9 cellular contexts compared by ENCODE assay signal in genomic region chr9:6827370-6827949, GRCh38.
DNase-seq lines count a peak whose midpoint lies in the region; ATAC-seq and TF ChIP-seq lines count a peak whose summit lies in the region.
"Had no signal": no experiment of that assay in that cellular context is flagged by ENCODE, and none has a peak within 500 bp of the region (broad histone marks: within the 10 kb centered on the region; RNA-seq: fewer than 3 reads in every experiment).

No MANE protein-coding gene starts in this region.

- TF ChIP-seq CTCF in AG04449 (IDR thresholded peaks at IDR 0.05; ENCODE audit: insufficient read depth, low read length, missing control alignments) = peak; percentile 35

- H3K36me3 ChIP-seq in mesenchymal stem cell (ENCODE audit: control insufficient read depth in 1 of 2, insufficient read depth in 2 of 2, low read depth in 1 of 2, low read length in 2 of 2) = peaks cover 10 to 26% of the 10 kb centered on the region in 2 experiments

- H2AK5ac ChIP-seq in mesenchymal stem cell (ENCODE audit: low read length, severe bottlenecking) = no peak overlapping the region

- peaks cover 13% of the 10 kb centered on the region for H3K79me1 ChIP-seq in mesenchymal stem cell (replicated peaks; ENCODE audit: low read length, poor library complexity, severe bottlenecking)

- no peak overlapping the region for H2AFZ ChIP-seq in mesenchymal stem cell (ENCODE audit: low read depth, low read length)

- H2BK12ac ChIP-seq in mesenchymal stem cell (ENCODE audit: low read length in 2 of 2) = no peak overlapping the region

- H3K23ac ChIP-seq in mesenchymal stem cell (ENCODE audit: low read length in 2 of 2) = no peak overlapping the region

- H4K91ac ChIP-seq in mesenchymal stem cell (ENCODE audit: low read length) = no peak overlapping the region

- no peak overlapping the region for H3K18ac ChIP-seq in mesenchymal stem cell (ENCODE audit: low read depth in 1 of 2, low read length in 2 of 2)

- no peak overlapping the region for H3K4me2 ChIP-seq in mesenchymal stem cell (ENCODE audit: low read length, poor library complexity, severe bottlenecking)

- H3K4me1 ChIP-seq in mesenchymal stem cell (ENCODE audit: control insufficient read depth, insufficient read depth, low read depth, low read length) = no peaks in the 10 kb centered on the region

- 100% methylated on average over 1 of the region's 3 CpGs for WGBS in mesenchymal stem cell

- H3K9me3 ChIP-seq in mesenchymal stem cell (ENCODE audit: control insufficient read depth, low read length) = peaks cover 5% of the 10 kb centered on the region

- no peak for DNase-seq in AG04449 (ENCODE audit: low read depth, low spot score)
- DNase-seq in EL = peak; percentile 59
- DNase-seq in KBM-7 = peak; percentile 82
- peak; percentile 31 for DNase-seq in RPMI7951 (ENCODE audit: low read depth)
- DNase-seq in cerebellum (ENCODE audit: low spot score) = peak; percentile 72
- DNase-seq in mesenchymal stem cell = peak; percentile 60
- DNase-seq in middle frontal gyrus (ENCODE audit: extremely low spot score, low spot score) = no peak

- in situ Hi-C loops in KBM-7 (cut with MboI; ENCODE audit: low pct_unique_long_range_greater_than_20kb, low sequenced_read_pairs) = no loop called here

- H3K27ac ChIP-seq in mesenchymal stem cell (ENCODE audit: low read length, poor library complexity, severe bottlenecking) = no peak overlapping the region

- CTCF ChIA-PET in AG04449 (lab: Yijun Ruan, JAX) = interaction anchor here (0.7 to 2.7 kb wide), 44 partner anchors 8 to 358 kb away, joined by 3 to 20 read pairs (median 4); no protein-coding TSS in a partner anchor

- ATAC-seq in HG03571 (IDR thresholded peaks at IDR 0.05; ENCODE audit: unreplicated experiment) = no peak

- H2BK5ac ChIP-seq in mesenchymal stem cell (ENCODE audit: low read depth, low read length, poor library complexity, severe bottlenecking) = no peak overlapping the region

- H3K9ac ChIP-seq in mesenchymal stem cell (ENCODE audit: low read length) = no peak overlapping the region

- H2BK15ac ChIP-seq in mesenchymal stem cell (ENCODE audit: low read depth, poor library complexity, severe bottlenecking) = no peak overlapping the region

- no peak overlapping the region for H4K8ac ChIP-seq in mesenchymal stem cell (ENCODE audit: low read length)

- H2BK120ac ChIP-seq in mesenchymal stem cell (ENCODE audit: low read depth, low read length) = no peak overlapping the region

- H3K4me3 ChIP-seq in AG04449 (ENCODE audit: low read depth, low read length) (no peak overlapping the region), mesenchymal stem cell (ENCODE audit: insufficient read depth in 1 of 2, low read depth in 1 of 2, low read length in 2 of 2) (no peak overlapping the region)
- H3K4me3 ChIP-seq: lung had no signal

- POLR2A ChIA-PET in AG04449 (lab: Yijun Ruan, JAX) = no interaction called here

- no peak overlapping the region for H3K14ac ChIP-seq in mesenchymal stem cell (ENCODE audit: low read length in 2 of 2)

- no peaks in the 10 kb centered on the region for H3K27me3 ChIP-seq in mesenchymal stem cell (ENCODE audit: control insufficient read depth in 1 of 2, insufficient read depth in 1 of 2, low read length in 2 of 2)

- H3K4ac ChIP-seq in mesenchymal stem cell (ENCODE audit: low read depth in 1 of 2, low read length in 2 of 2) = no peak overlapping the region

Comparison
In these comparisons a context has a peak if more than half of its experiments do, and no peak if none do; other contexts are left out.
1. DNase-seq: peak in EL (single experiment), KBM-7 (single experiment), RPMI7951 (single experiment), cerebellum (single experiment) and mesenchymal stem cell (single experiment); none in AG04449 (single experiment) and middle frontal gyrus (single experiment).